ENCODE assay signal across 8 cellular contexts in the genomic region with DNA sequence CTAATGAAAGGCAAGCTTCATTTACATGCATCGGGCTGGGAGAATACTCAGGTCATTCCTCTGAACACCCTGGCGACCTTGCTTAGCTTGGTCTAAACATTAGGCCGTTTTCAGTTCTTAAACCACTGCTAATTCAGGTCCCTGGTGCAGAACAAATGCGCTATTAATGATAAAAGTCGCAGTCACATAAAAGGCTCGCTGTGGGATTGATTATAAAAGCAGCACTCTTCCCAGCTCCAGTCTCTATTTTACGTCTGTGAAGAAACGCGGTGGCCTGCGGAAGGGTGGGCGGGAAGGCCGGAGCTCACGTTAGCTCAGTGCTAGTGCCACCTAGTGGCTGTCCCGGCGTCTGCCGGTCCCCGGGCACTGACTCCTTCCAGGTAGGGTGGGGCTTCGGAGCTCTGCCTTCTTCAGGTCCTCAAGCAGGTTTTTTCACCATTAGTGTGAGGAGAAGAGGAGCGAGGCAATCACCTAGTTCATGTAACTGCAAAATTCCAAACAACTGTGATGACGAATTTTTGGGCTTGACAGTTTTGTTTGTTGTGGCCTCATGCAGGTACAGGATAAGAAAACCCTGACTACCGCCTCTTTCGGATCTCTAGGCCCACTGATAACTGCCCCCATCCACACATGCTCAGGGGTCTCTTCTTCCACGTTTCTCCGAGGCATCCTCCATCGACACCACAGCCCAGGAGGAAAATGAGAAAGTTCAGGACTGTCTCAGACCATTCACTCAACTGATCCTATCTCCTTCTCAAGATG.
DNase-seq lines count a peak whose midpoint lies in the region; ATAC-seq and TF ChIP-seq lines count a peak whose summit lies in the region.

No MANE protein-coding gene starts in this region.

- peak overlapping the region; percentile 18 for H3K9ac ChIP-seq in mucosa of stomach (ENCODE audit: low read length)

- H3K4me1 ChIP-seq in mucosa of stomach (ENCODE audit: control insufficient read depth, insufficient read depth, low read length) = no peaks in the 10 kb centered on the region

- in situ Hi-C loops in G401 (cut with HindIII; ENCODE audit: low sequenced_read_pairs) = no loop called here

- no peaks in the 10 kb centered on the region for H3K9me3 ChIP-seq in mucosa of stomach (ENCODE audit: control insufficient read depth, low read length)

- no peaks in the 10 kb centered on the region for H3K36me3 ChIP-seq in mucosa of stomach (ENCODE audit: control insufficient read depth, insufficient read depth, low read length)

- ATAC-seq in HG03045 (IDR thresholded peaks at IDR 0.05; ENCODE audit: unreplicated experiment) = peak; percentile 45

- peak; percentile 82 for TF ChIP-seq CTCF in epithelial cell of esophagus (IDR thresholded peaks at IDR 0.05; ENCODE audit: insufficient read depth, low read depth, low read length, missing control alignments)

- H3K27me3 ChIP-seq in mucosa of stomach (ENCODE audit: control insufficient read depth, insufficient read depth, low read length) = no peaks in the 10 kb centered on the region

- H3K4me3 ChIP-seq in epithelial cell of esophagus (ENCODE audit: low read length) (no peak overlapping the region), mucosa of stomach (ENCODE audit: low read length) (no peak overlapping the region)

- peak; percentile 94 for DNase-seq in G401 (ENCODE audit: low spot score)
- peak; percentile 78 for DNase-seq in NOMO-1 treated with DMSO at 0.1 percent for 48 hours (lab: John Stamatoyannopoulos, UW; ENCODE audit: unreplicated experiment)
- DNase-seq in activated CD8-positive, alpha-beta memory T cell treated with anti-CD3 and anti-CD28 coated beads, Interleukin-2, amount 50 U/mL, for 4 hours = peak; percentile 63
- DNase-seq in epithelial cell of esophagus (ENCODE audit: low read depth) = peak; percentile 84
- peak; percentile 58 for DNase-seq in stimulated activated CD8-positive, alpha-beta memory T cell treated with anti-CD3 and anti-CD28 coated beads, Interleukin-4, amount 100 ng/mL, for 24 hours (ENCODE audit: low read depth)
- DNase-seq in KG1 (lab: John Stamatoyannopoulos, UW) = no peak
